1 cellular context compared by ENCODE assay signal in the genomic region with DNA sequence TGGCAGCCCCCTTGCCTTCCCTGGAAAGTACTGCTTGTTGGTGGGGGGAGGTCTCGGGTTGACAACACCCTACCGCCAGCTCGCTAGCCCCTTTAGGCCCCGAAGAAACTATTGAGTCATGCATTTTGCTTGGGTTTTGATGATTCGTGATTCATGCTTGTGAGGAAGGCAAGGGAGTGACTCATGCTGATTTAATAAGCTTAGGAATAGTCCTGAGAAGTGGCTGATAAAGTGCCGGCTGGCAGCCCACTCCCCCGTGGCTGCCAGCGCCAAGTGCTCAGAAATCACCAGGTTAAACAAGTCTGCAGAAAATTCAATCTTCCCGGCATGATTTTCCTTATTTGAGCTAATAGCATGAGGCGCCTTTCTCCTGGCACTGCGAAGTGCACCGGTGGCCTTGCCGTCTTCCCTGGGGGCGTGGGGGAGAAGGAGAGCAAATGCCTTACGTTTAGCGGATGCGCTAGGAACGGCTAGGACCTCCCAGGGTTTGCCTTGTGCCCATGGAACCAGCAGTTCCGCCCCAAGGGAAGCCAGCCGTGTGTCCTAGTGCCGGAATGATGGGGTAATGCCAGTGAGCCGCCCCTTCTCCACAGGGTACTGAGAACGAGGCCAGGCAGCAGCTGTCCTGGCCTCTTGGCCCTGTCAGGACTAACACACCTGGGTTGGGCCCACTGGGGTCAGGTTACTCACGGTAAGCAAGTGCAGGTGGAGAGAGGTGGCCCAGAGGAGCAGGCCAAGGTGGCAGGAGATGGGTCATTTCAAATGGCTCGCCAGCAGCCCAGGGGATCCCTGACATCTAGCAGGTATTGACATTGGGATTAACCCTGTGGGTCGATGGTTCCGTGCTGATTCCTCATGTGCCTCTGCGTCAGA.
TF ChIP-seq lines count a peak whose summit lies in the region.

No MANE protein-coding gene starts in this region.

TF ChIP-seq in A549, 52 proteins besides CTCF, POLR2A, EP300 and RAD21 (continued from another document):
- TF ChIP-seq ZNF302 (CRISPR knock-in tag; IDR thresholded peaks at IDR 0.05) (no peak), RNF2 (IDR thresholded peaks at IDR 0.05; ENCODE audit: borderline replicate concordance, low read depth) (no peak), CBX8 (IDR thresholded peaks at IDR 0.05) (no peak), JUNB (IDR thresholded peaks at IDR 0.05) (peak; percentile 94), CHD2 (IDR thresholded peaks at IDR 0.05; ENCODE audit: low read length, partially characterized antibody) (no peak), TFCP2L1 (CRISPR knock-in tag; IDR thresholded peaks at IDR 0.05) (no peak), HOXB13 (CRISPR knock-in tag; IDR thresholded peaks at IDR 0.05; ENCODE audit: low read depth) (no peak), ZSCAN20 (CRISPR knock-in tag; IDR thresholded peaks at IDR 0.05) (no peak), SREBF2 (IDR thresholded peaks at IDR 0.05) (no peak), KDM1A (IDR thresholded peaks at IDR 0.05; ENCODE audit: low read depth) (no peak), SMC3 (IDR thresholded peaks at IDR 0.05) (peak; percentile 24; the same call in 1 of the 3 replicates), GATA3 (IDR thresholded peaks at IDR 0.05; ENCODE audit: borderline replicate concordance) (peak; percentile 64; the same call in 1 of the 2 replicates), CHD4 (IDR thresholded peaks at IDR 0.05; ENCODE audit: borderline replicate concordance) (no peak), JUN (IDR thresholded peaks at IDR 0.05) (peak; percentile 70 to 79; a peak in 2 of 5 replicates), MAFK (IDR thresholded peaks at IDR 0.05; ENCODE audit: partially characterized antibody) (peak; percentile 86), ZFP36 (IDR thresholded peaks at IDR 0.05; ENCODE audit: borderline replicate concordance, partially characterized antibody) (no peak), ZC3H11A (IDR thresholded peaks at IDR 0.05) (no peak), TP53 (CRISPR knock-in tag; IDR thresholded peaks at IDR 0.05) (no peak), FOSB (CRISPR knock-in tag; IDR thresholded peaks at IDR 0.05) (no peak), RCOR1 (IDR thresholded peaks at IDR 0.05; ENCODE audit: low read depth, low read length) (no peak), FOSL2 (IDR thresholded peaks at IDR 0.05) (peak; percentile 98), FOSL2 (CRISPR knock-in tag; IDR thresholded peaks at IDR 0.05) (peak; percentile 97), NPAS2 (CRISPR knock-in tag; IDR thresholded peaks at IDR 0.05; ENCODE audit: borderline replicate concordance) (no peak)
- TF ChIP-seq, protein P1, sequence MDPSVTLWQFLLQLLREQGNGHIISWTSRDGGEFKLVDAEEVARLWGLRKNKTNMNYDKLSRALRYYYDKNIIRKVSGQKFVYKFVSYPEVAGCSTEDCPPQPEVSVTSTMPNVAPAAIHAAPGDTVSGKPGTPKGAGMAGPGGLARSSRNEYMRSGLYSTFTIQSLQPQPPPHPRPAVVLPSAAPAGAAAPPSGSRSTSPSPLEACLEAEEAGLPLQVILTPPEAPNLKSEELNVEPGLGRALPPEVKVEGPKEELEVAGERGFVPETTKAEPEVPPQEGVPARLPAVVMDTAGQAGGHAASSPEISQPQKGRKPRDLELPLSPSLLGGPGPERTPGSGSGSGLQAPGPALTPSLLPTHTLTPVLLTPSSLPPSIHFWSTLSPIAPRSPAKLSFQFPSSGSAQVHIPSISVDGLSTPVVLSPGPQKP (IDR thresholded peaks at IDR 0.05; ENCODE audit: low read depth, low read length): no peak
- TF ChIP-seq, protein P2, sequence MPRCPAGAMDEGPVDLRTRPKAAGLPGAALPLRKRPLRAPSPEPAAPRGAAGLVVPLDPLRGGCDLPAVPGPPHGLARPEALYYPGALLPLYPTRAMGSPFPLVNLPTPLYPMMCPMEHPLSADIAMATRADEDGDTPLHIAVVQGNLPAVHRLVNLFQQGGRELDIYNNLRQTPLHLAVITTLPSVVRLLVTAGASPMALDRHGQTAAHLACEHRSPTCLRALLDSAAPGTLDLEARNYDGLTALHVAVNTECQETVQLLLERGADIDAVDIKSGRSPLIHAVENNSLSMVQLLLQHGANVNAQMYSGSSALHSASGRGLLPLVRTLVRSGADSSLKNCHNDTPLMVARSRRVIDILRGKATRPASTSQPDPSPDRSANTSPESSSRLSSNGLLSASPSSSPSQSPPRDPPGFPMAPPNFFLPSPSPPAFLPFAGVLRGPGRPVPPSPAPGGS (IDR thresholded peaks at IDR 0.05): peak; percentile 57; the same call in 2 of the 3 replicates
- TF ChIP-seq, protein P3, sequence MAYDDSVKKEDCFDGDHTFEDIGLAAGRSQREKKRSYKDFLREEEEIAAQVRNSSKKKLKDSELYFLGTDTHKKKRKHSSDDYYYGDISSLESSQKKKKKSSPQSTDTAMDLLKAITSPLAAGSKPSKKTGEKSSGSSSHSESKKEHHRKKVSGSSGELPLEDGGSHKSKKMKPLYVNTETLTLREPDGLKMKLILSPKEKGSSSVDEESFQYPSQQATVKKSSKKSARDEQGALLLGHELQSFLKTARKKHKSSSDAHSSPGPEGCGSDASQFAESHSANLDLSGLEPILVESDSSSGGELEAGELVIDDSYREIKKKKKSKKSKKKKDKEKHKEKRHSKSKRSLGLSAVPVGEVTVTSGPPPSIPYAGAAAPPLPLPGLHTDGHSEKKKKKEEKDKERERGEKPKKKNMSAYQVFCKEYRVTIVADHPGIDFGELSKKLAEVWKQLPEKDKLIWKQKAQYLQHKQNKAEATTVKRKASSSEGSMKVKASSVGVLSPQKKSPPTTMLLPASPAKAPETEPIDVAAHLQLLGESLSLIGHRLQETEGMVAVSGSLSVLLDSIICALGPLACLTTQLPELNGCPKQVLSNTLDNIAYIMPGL (CRISPR knock-in tag; IDR thresholded peaks at IDR 0.05; ENCODE audit: borderline replicate concordance): no peak
- TF ChIP-seq, protein P4, sequence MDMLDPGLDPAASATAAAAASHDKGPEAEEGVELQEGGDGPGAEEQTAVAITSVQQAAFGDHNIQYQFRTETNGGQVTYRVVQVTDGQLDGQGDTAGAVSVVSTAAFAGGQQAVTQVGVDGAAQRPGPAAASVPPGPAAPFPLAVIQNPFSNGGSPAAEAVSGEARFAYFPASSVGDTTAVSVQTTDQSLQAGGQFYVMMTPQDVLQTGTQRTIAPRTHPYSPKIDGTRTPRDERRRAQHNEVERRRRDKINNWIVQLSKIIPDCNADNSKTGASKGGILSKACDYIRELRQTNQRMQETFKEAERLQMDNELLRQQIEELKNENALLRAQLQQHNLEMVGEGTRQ (IDR thresholded peaks at IDR 0.05): no peak
- TF ChIP-seq, protein P5, sequence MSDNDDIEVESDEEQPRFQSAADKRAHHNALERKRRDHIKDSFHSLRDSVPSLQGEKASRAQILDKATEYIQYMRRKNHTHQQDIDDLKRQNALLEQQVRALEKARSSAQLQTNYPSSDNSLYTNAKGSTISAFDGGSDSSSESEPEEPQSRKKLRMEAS (IDR thresholded peaks at IDR 0.05): peak; percentile 48; the same call in 1 of the 2 replicates
